Comparison of ENCODE assay signal across 10 cellular contexts in genomic region chr16:68490829-68491575, GRCh38. TPM values are rescaled to one million over a fixed set of nuclear protein-coding genes. Genes with fewer than 3 reads are reported as not detected.
DNase-seq lines count a peak whose midpoint lies in the region; ATAC-seq, FAIRE-seq and TF ChIP-seq lines count a peak whose summit lies in the region.
"Had no signal": no experiment of that assay in that cellular context is flagged by ENCODE, and none has a peak within 500 bp of the region (broad histone marks: within the 10 kb centered on the region; RNA-seq: fewer than 3 reads in every experiment).

No MANE protein-coding gene starts in this region.

- H3K36me3 ChIP-seq in bronchial epithelial cell (ENCODE audit: control insufficient read depth, insufficient read depth, low read length) (no peaks in the 10 kb centered on the region), neural progenitor cell (no peaks in the 10 kb centered on the region)

- H3K27me3 ChIP-seq in bronchial epithelial cell (ENCODE audit: control insufficient read depth, insufficient read depth, low read length) (no peaks in the 10 kb centered on the region), neural progenitor cell (no peaks in the 10 kb centered on the region)

- H4K20me1 ChIP-seq in neural progenitor cell (ENCODE audit: low read depth), result no peaks in the 10 kb centered on the region

- H3K27ac ChIP-seq in neural progenitor cell, result no peak overlapping the region

- TF ChIP-seq CTCF in bronchial epithelial cell (IDR thresholded peaks at IDR 0.05; ENCODE audit: insufficient read depth, low read length, severe bottlenecking), result no peak
- TF ChIP-seq CTCF in neural progenitor cell (IDR thresholded peaks at IDR 0.05), result no peak

- H3F3A ChIP-seq in neural progenitor cell (ENCODE audit: low read depth), result no peaks in the 10 kb centered on the region

- H3K4me3 Mint-ChIP-seq in neural progenitor cell, result no peak overlapping the region

- peaks cover 2% of the 10 kb centered on the region for H3K27me3 Mint-ChIP-seq in neural progenitor cell (ENCODE audit: insufficient read depth, low read depth)

- H3K36me3 Mint-ChIP-seq in neural progenitor cell, result no peaks in the 10 kb centered on the region

- H3K4me1 ChIP-seq in neural progenitor cell, result peaks cover 15% of the 10 kb centered on the region

- ATAC-seq in HG03025 (IDR thresholded peaks at IDR 0.05; ENCODE audit: low FRiP score, unreplicated experiment) (no peak), HG02981 (IDR thresholded peaks at IDR 0.05; ENCODE audit: unreplicated experiment) (no peak)

- H2AFZ ChIP-seq in neural progenitor cell (replicated peaks), result no peak overlapping the region

- no peak overlapping the region for H3K4me2 ChIP-seq in neural progenitor cell

- H3K4me1 Mint-ChIP-seq in neural progenitor cell, result peaks cover 20% of the 10 kb centered on the region

- no peaks in the 10 kb centered on the region for H3K9me3 Mint-ChIP-seq in neural progenitor cell

- FAIRE-seq in bronchial epithelial cell (lab: Jason Lieb, UNC), result peak; percentile 98

- peaks cover 3% of the 10 kb centered on the region for H3K9me3 ChIP-seq in neural progenitor cell (ENCODE audit: low read depth)

- H3K27ac Mint-ChIP-seq in neural progenitor cell, result peak overlapping the region; percentile 57

- H3K9ac ChIP-seq in neural progenitor cell, result no peak overlapping the region

- DNase-seq in ELR (ENCODE audit: low read depth) (peak; percentile 80), LHCN-M2 (ENCODE audit: low read depth) (peak; percentile 11), bronchial epithelial cell (ENCODE audit: low read depth) (peak; percentile 96), neural progenitor cell (ENCODE audit: low spot score) (no peak), MV-4-11 (lab: John Stamatoyannopoulos, UW) (no peak), D341Med (ENCODE audit: low spot score) (no peak)
- DNase-seq: activated gamma-delta T cell treated with Interleukin-2 at 50 U/mL for 16 hours, NCI-H526 had no signal

- H3K79me2 ChIP-seq in neural progenitor cell (ENCODE audit: low read depth), result no peaks in the 10 kb centered on the region

- H3K4me3 ChIP-seq in bronchial epithelial cell (ENCODE audit: low read depth, low read length), result no peak overlapping the region
- no peak overlapping the region for H3K4me3 ChIP-seq in neural progenitor cell

RNA-seq across cellular contexts. Expression of gene SMPD3, which starts 42.7 kb away (rescaled TPM):
- 0.17 TPM in 1 of 2 replicates, not detected in the other for total RNA-seq in LHCN-M2 (2014; rRNA removed)
- polyA plus RNA-seq in LHCN-M2 (2012), result 0.36 TPM
- under 0.01 TPM in 1 of 2 replicates, not detected in the other for total RNA-seq in bronchial epithelial cell
- total RNA-seq in neural progenitor cell (ENCODE audit: low replicate concordance), result 1.4 TPM in 1 of 2 replicates, not detected in the other

RNA-seq across cellular contexts. Expression of gene ZFP90, which starts 48.1 kb away (rescaled TPM):
- total RNA-seq in LHCN-M2 (2014; rRNA removed), result 27.6 and 38.7 TPM in 2 replicates
- 12.4 TPM for polyA plus RNA-seq in LHCN-M2 (2012)
- 18.4 and 21.5 TPM in 2 replicates for total RNA-seq in bronchial epithelial cell
- total RNA-seq in neural progenitor cell (ENCODE audit: low replicate concordance), result 63.6 and 69.1 TPM in 2 replicates

Comparison
In these comparisons a context has a peak if more than half of its experiments do, and no peak if none do; other contexts are left out.
1. DNase-seq: peak in ELR (single experiment), LHCN-M2 (single experiment) and bronchial epithelial cell (single experiment); none in neural progenitor cell (single experiment), MV-4-11 (single experiment) and D341Med (single experiment).